Comparison of ENCODE assay signal across 22 cellular contexts in genomic region chr11:134164490-134165370, GRCh38. TPM values are rescaled to one million over a fixed set of nuclear protein-coding genes. Genes with fewer than 3 reads are reported as not detected.
DNase-seq lines count a peak whose midpoint lies in the region; ATAC-seq and TF ChIP-seq lines count a peak whose summit lies in the region.
"Had no signal": no experiment of that assay in that cellular context is flagged by ENCODE, and none has a peak within 500 bp of the region (broad histone marks: within the 10 kb centered on the region; RNA-seq: fewer than 3 reads in every experiment).

No MANE protein-coding gene starts in this region.

- peak overlapping the region; percentile 62 for H3K4me3 ChIP-seq in iPS-20b (ENCODE audit: low read length)
- H3K4me3 ChIP-seq: BLaER1, HAP-1, Peyer's patch, tibial nerve had no signal

- peak; percentile 83 for DNase-seq in DMS153 (lab: John Stamatoyannopoulos, UW)
- DNase-seq in DMS153 treated with DMSO at 0.1 percent for 48 hours (lab: John Stamatoyannopoulos, UW; ENCODE audit: unreplicated experiment) = no peak
- peak; percentile 77 for DNase-seq in H9
- peak; percentile 41 for DNase-seq in WTC11 (ENCODE audit: low spot score)
- no peak for DNase-seq in GM19240 (ENCODE audit: insufficient read length, low spot score)
- DNase-seq in amygdala (lab: John Stamatoyannopoulos, UW) = no peak
- DNase-seq: activated CD4-positive, alpha-beta T cell treated with anti-CD3 and anti-CD28 coated beads, Interleukin-2, amount 50 U/mL, for 4 hours; activated naive CD8-positive, alpha-beta T cell treated with anti-CD3 and anti-CD28 coated beads, Interleukin-2, amount 10 ng/mL, durations not matched to agents 7 days and 5 days; activated T-cell treated with anti-CD3 and anti-CD28 coated beads, Interleukin-2, amount 50 U/mL, for 1 hour; dermis blood vessel endothelial cell; NCI-H187 treated with DMSO at 0.1 percent for 48 hours; NCI-H748 treated with DMSO at 0.1 percent for 48 hours; Peyer's patch; retina; stimulated activated naive CD4-positive, alpha-beta T cell had no signal

- H4K8ac ChIP-seq in H9 (replicated peaks; ENCODE audit: insufficient read length, low read depth, low read length) = no peak overlapping the region

- H3K9me3 Mint-ChIP-seq in H9 = peaks cover 95 to 97% of the 10 kb centered on the region in 2 experiments
- peaks cover 65% of the 10 kb centered on the region for H3K9me3 Mint-ChIP-seq in WTC11
- H3K9me3 Mint-ChIP-seq: activated naive CD8-positive, alpha-beta T cell treated with anti-CD3 and anti-CD28 coated beads, Interleukin-2, amount 10 ng/mL, durations not matched to agents 7 days and 5 days had no signal

- H3K79me1 ChIP-seq in H9 (ENCODE audit: insufficient read depth, low read depth, low read length, poor library complexity, severe bottlenecking) = no peaks in the 10 kb centered on the region

- H4K5ac ChIP-seq in H9 (ENCODE audit: insufficient read length, low read depth, low read length) = no peak overlapping the region

- WGBS in H9 (ENCODE audit: extremely low coverage, insufficient read length, low lambda C conversion rate) = no CpG with 5 or more reads among the region's 11 CpGs

- no peak overlapping the region for H2BK12ac ChIP-seq in H9 (ENCODE audit: insufficient read length, low read depth, low read length)

- H3K27me3 ChIP-seq in H9 (ENCODE audit: insufficient read depth, low read length) (no peaks in the 10 kb centered on the region), iPS-20b (ENCODE audit: insufficient read depth, low read length) (no peaks in the 10 kb centered on the region)
- H3K27me3 ChIP-seq: BLaER1, Peyer's patch, tibial nerve had no signal

- peaks cover 86% of the 10 kb centered on the region for H3K9me3 ChIP-seq in H9 (ENCODE audit: control insufficient read depth, low read depth, low read length)
- H3K9me3 ChIP-seq in iPS-20b (ENCODE audit: insufficient read depth, low read depth, low read length) = peaks cover 92% of the 10 kb centered on the region
- H3K9me3 ChIP-seq: BLaER1, HAP-1, Peyer's patch, tibial nerve had no signal

- H3K14ac ChIP-seq in H9 (ENCODE audit: insufficient read depth, low read length) = no peak overlapping the region

- H3K4me2 ChIP-seq in H9 (ENCODE audit: insufficient read depth, insufficient read length, low read length) = no peak overlapping the region
- H3K4me2 ChIP-seq: BLaER1 had no signal

- no peaks in the 10 kb centered on the region for H3K79me2 ChIP-seq in H9 (ENCODE audit: insufficient read depth, low read length)

- H3K36me3 Mint-ChIP-seq in H9 (ENCODE audit: insufficient read depth in 1 of 3, low read depth in 3 of 3) = peaks cover 93 to 99% (median 94%) of the 10 kb centered on the region in 3 experiments
- peaks cover 93% of the 10 kb centered on the region for H3K36me3 Mint-ChIP-seq in WTC11

- H2BK20ac ChIP-seq in H9 (ENCODE audit: low read depth, low read length, poor library complexity, severe bottlenecking) = no peak overlapping the region

- peaks cover 90% of the 10 kb centered on the region for H3K36me3 ChIP-seq in iPS-20b (ENCODE audit: insufficient read depth, low read depth, low read length)

- H3K23ac ChIP-seq in H9 (ENCODE audit: insufficient read length, low read depth, low read length) = no peak overlapping the region

- H3K4ac ChIP-seq in H9 (ENCODE audit: low read depth, low read length) = no peak overlapping the region

- POLR2A ChIA-PET in WTC11 (lab: Charles Lee) = no interaction called here

- no peak overlapping the region for H3K18ac ChIP-seq in H9 (ENCODE audit: insufficient read length, low read depth, low read length)

- no peak overlapping the region for H2AK5ac ChIP-seq in H9 (ENCODE audit: insufficient read length, low read length)

- H3K4me3 Mint-ChIP-seq in H9 (peak overlapping the region in 1 of 2 experiments; percentile 74; a peak in 3 of 5 replicates), WTC11 (peak overlapping the region; percentile 49)
- H3K4me3 Mint-ChIP-seq: activated naive CD8-positive, alpha-beta T cell treated with anti-CD3 and anti-CD28 coated beads, Interleukin-2, amount 10 ng/mL, durations not matched to agents 7 days and 5 days; nephron had no signal

- no peaks in the 10 kb centered on the region for H3K23me2 ChIP-seq in H9 (ENCODE audit: insufficient read length, low read depth, low read length, poor library complexity, severe bottlenecking)

- no peak overlapping the region for H2AFZ ChIP-seq in H9 (ENCODE audit: low read length)

- H3T11ph ChIP-seq in H9 (ENCODE audit: low read length) = no peak overlapping the region

- ATAC-seq in WTC11 (no peak), GM18907 (IDR thresholded peaks at IDR 0.05; ENCODE audit: unreplicated experiment) (no peak)

- H3K56ac ChIP-seq in H9 (ENCODE audit: insufficient read length, low read depth, low read length) = no peak overlapping the region

- H4K91ac ChIP-seq in H9 (ENCODE audit: insufficient read length, low read depth, low read length) = no peak overlapping the region

- H3K4me1 ChIP-seq in H9 (ENCODE audit: insufficient read depth, low read length) (no peaks in the 10 kb centered on the region), iPS-20b (ENCODE audit: insufficient read depth, low read length) (no peaks in the 10 kb centered on the region)
- H3K4me1 ChIP-seq: BLaER1, HAP-1, Peyer's patch, tibial nerve had no signal

- no peaks in the 10 kb centered on the region for H4K20me1 ChIP-seq in H9 (ENCODE audit: control insufficient read depth, insufficient read depth, insufficient read length)

- CTCF ChIA-PET in WTC11 (lab: Charles Lee) = interaction anchor here (0.9 to 1.5 kb wide), 3 partner anchors 66 to 135 kb away, joined by 3 read pairs; no protein-coding TSS in a partner anchor

- no peaks in the 10 kb centered on the region for H3K4me1 Mint-ChIP-seq in H9
- no peaks in the 10 kb centered on the region for H3K4me1 Mint-ChIP-seq in WTC11
- H3K4me1 Mint-ChIP-seq: nephron had no signal

- H2BK15ac ChIP-seq in H9 (ENCODE audit: low read depth, low read length) = no peak overlapping the region

- no peak for TF ChIP-seq CTCF in H9 (conservative IDR thresholded peaks at IDR 0.05)
- TF ChIP-seq CTCF in WTC11 (IDR thresholded peaks at IDR 0.05) = no peak

- H3K27ac Mint-ChIP-seq in H9 (peak overlapping the region in 2 of 3 experiments; percentile 70 to 85; a peak in 5 of 7 replicates), WTC11 (peak overlapping the region; percentile 73)
- H3K27ac Mint-ChIP-seq: nephron had no signal

- H2BK5ac ChIP-seq in H9 (ENCODE audit: insufficient read length, low read length) = no peak overlapping the region

- no peak overlapping the region for H3K9ac ChIP-seq in H9 (ENCODE audit: extremely low read depth, insufficient read length, low read length)
- H3K9ac ChIP-seq in iPS-20b (ENCODE audit: low read depth, low read length) = no peak overlapping the region
- H3K9ac ChIP-seq: BLaER1 had no signal

- peaks cover 45% of the 10 kb centered on the region for H3K27me3 Mint-ChIP-seq in H9 (ENCODE audit: low read depth)
- peaks cover 35% of the 10 kb centered on the region for H3K27me3 Mint-ChIP-seq in WTC11 (ENCODE audit: low read depth)
- H3K27me3 Mint-ChIP-seq: activated naive CD8-positive, alpha-beta T cell treated with anti-CD3 and anti-CD28 coated beads, Interleukin-2, amount 10 ng/mL, durations not matched to agents 7 days and 5 days had no signal

- H2BK120ac ChIP-seq in H9 (ENCODE audit: low read depth, low read length, poor library complexity, severe bottlenecking) = no peak overlapping the region

- H3K27ac ChIP-seq in H9 (ENCODE audit: insufficient read length, low read depth, low read length) = no peak overlapping the region
- H3K27ac ChIP-seq in iPS-20b (ENCODE audit: low read length) = no peak overlapping the region
- H3K27ac ChIP-seq: 22Rv1, BLaER1, Peyer's patch, tibial nerve had no signal

TF ChIP-seq in WTC11, 78 proteins besides CTCF, POLR2A, EP300 and RAD21 (continues in another document):
- TF ChIP-seq ATF3 (CRISPR knock-in tag; conservative IDR thresholded peaks at IDR 0.05) = 0 out of 2 replicates have a peak, but pooled peaks have one; percentile 19
- peak; percentile 91 for TF ChIP-seq ZBTB43 (CRISPR knock-in tag; IDR thresholded peaks at IDR 0.05)

RNA-seq across cellular contexts. Expression of gene NCAPD3, which starts 59.0 kb away (rescaled TPM):
- 52.2 and 53.1 TPM in 2 replicates for total RNA-seq in H9 (2021)
- 46.5 to 63.0 TPM (median 49.1 TPM) in 3 replicates for total RNA-seq in WTC11 (2021)

RNA-seq across cellular contexts. Expression of gene VPS26B, which starts 59.7 kb away (rescaled TPM):
- total RNA-seq in H9 (2021) = 27.5 and 28.1 TPM in 2 replicates
- total RNA-seq in WTC11 (2021) = 28.7 to 29.3 TPM (median 29.0 TPM) in 3 replicates

Comparison
In these comparisons a context has a peak if more than half of its experiments do, and no peak if none do; other contexts are left out.
1. DNase-seq: peak in DMS153 (single experiment), H9 (single experiment) and WTC11 (single experiment); none in DMS153 treated with DMSO at 0.1 percent for 48 hours (single experiment), GM19240 (single experiment) and amygdala (0 of 56).